ENCODE assay signal across 16 cellular contexts in genomic region chr6:1044040-1044836, GRCh38.
DNase-seq lines count a peak whose midpoint lies in the region; ATAC-seq and TF ChIP-seq lines count a peak whose summit lies in the region.
"Had no signal": no experiment of that assay in that cellular context is flagged by ENCODE, and none has a peak within 500 bp of the region (broad histone marks: within the 10 kb centered on the region; RNA-seq: fewer than 3 reads in every experiment).

No MANE protein-coding gene starts in this region.

- H3K4me1 ChIP-seq in right lobe of liver (peaks cover 0 to 13% (median 2%) of the 10 kb centered on the region in 4 donors), upper lobe of right lung (peaks cover 4% of the 10 kb centered on the region), aorta (ENCODE audit: control insufficient read depth in 1 of 2, insufficient read depth in 2 of 2, low read length in 2 of 2) (no peaks in the 10 kb centered on the region)

- TF ChIP-seq CTCF in coronary artery (IDR thresholded peaks at IDR 0.05) (no peak), right lobe of liver (IDR thresholded peaks at IDR 0.05) (peak in 1 of 4 donors; percentile 7), upper lobe of right lung (IDR thresholded peaks at IDR 0.05) (no peak)

- no peak for TF ChIP-seq POLR2A in right lobe of liver (IDR thresholded peaks at IDR 0.05)

- H3K36me3 ChIP-seq in right lobe of liver, result no peaks in the 10 kb centered on the region
- no peaks in the 10 kb centered on the region for H3K36me3 ChIP-seq in upper lobe of right lung
- H3K36me3 ChIP-seq in aorta (ENCODE audit: control insufficient read depth in 1 of 2, insufficient read depth in 2 of 2, low read length in 1 of 2), result no peaks in the 10 kb centered on the region
- H3K36me3 ChIP-seq: BLaER1 had no signal

- no peaks in the 10 kb centered on the region for H3K9me3 Mint-ChIP-seq in activated naive CD4-positive, alpha-beta T cell treated with anti-CD3 and anti-CD28 coated beads, Interleukin-2, amount 50 U/mL, for 72 hours
- H3K9me3 Mint-ChIP-seq: H9 had no signal

- ATAC-seq in right lobe of liver, result peak; percentile 50 to 73 (median 68)
- ATAC-seq in upper lobe of right lung, result peak; percentile 59
- ATAC-seq in aorta (ENCODE audit: low FRiP score), result no peak
- ATAC-seq in activated naive CD4-positive, alpha-beta T cell treated with anti-CD3 and anti-CD28 coated beads, Interleukin-2, amount 50 U/mL, for 72 hours, result no peak
- ATAC-seq: Panc1, Right ventricle myocardium inferior had no signal

- H3K4me3 ChIP-seq in coronary artery, result no peak overlapping the region
- H3K4me3 ChIP-seq in right lobe of liver, result no peak overlapping the region
- no peak overlapping the region for H3K4me3 ChIP-seq in upper lobe of right lung
- no peak overlapping the region for H3K4me3 ChIP-seq in aorta (ENCODE audit: low read length in 2 of 2)
- H3K4me3 ChIP-seq: BLaER1 had no signal

- intact Hi-C loops in right lobe of liver (cut with DNase I), result no loop called here
- intact Hi-C loops in upper lobe of right lung (cut with DNase I), result no loop called here
- intact Hi-C loops in aorta (cut with DNase I), result no loop called here

- H3K9me3 ChIP-seq in right lobe of liver (no peaks in the 10 kb centered on the region), upper lobe of right lung (no peaks in the 10 kb centered on the region), aorta (ENCODE audit: control insufficient read depth, low read length) (no peaks in the 10 kb centered on the region)
- H3K9me3 ChIP-seq: BLaER1 had no signal

- 21% methylated on average over 2 of the region's 7 CpGs for WGBS in right lobe of liver (ENCODE audit: insufficient coverage, low coverage, low lambda C conversion rate, missing lambda C conversion rate)
- 52 to 56% methylated on average over 7 of the region's 7 CpGs for WGBS in aorta, 2 donors

- peak; percentile 43 for DNase-seq in NCI-H748 (lab: John Stamatoyannopoulos, UW; ENCODE audit: unreplicated experiment)
- DNase-seq in NCI-H748 treated with DMSO at 0.1 percent for 48 hours (lab: John Stamatoyannopoulos, UW), result no peak
- peak; percentile 56 for DNase-seq in coronary artery (ENCODE audit: low spot score)
- no peak for DNase-seq in right lobe of liver
- no peak for DNase-seq in upper lobe of right lung
- DNase-seq in Kasumi-1 (lab: John Stamatoyannopoulos, UW), result no peak
- DNase-seq in aorta, result no peak
- DNase-seq in activated naive CD4-positive, alpha-beta T cell treated with anti-CD3 and anti-CD28 coated beads, Interleukin-2, amount 50 U/mL, for 72 hours (ENCODE audit: low spot score in 2 of 2), result no peak
- DNase-seq: H9, NCI-H1092, NCI-H82 had no signal

- H3K27ac ChIP-seq in coronary artery, result no peak overlapping the region
- H3K27ac ChIP-seq in right lobe of liver, result no peak overlapping the region
- H3K27ac ChIP-seq in upper lobe of right lung, result no peak overlapping the region
- H3K27ac ChIP-seq in aorta (ENCODE audit: low read depth in 1 of 2, low read length in 2 of 2), result no peak overlapping the region
- H3K27ac ChIP-seq: 22Rv1, BLaER1 had no signal

- H3K27me3 ChIP-seq in right lobe of liver (no peaks in the 10 kb centered on the region), upper lobe of right lung (no peaks in the 10 kb centered on the region), aorta (ENCODE audit: control insufficient read depth in 1 of 2, insufficient read depth in 2 of 2, low read length in 1 of 2) (peaks cover 0 to 3% of the 10 kb centered on the region in 2 donors)
- H3K27me3 ChIP-seq: BLaER1 had no signal

- no peaks in the 10 kb centered on the region for H3K36me3 Mint-ChIP-seq in activated naive CD4-positive, alpha-beta T cell treated with anti-CD3 and anti-CD28 coated beads, Interleukin-2, amount 50 U/mL, for 72 hours

- no peak overlapping the region for H3K27ac Mint-ChIP-seq in activated naive CD4-positive, alpha-beta T cell treated with anti-CD3 and anti-CD28 coated beads, Interleukin-2, amount 50 U/mL, for 72 hours
- H3K27ac Mint-ChIP-seq: H9, IgD-negative memory B cell had no signal

Comparison
In these comparisons a context has a peak if more than half of its experiments do, and no peak if none do; other contexts are left out.
1. DNase-seq: peak in NCI-H748 (single experiment) and coronary artery (single experiment); none in NCI-H748 treated with DMSO at 0.1 percent for 48 hours (single experiment), right lobe of liver (0 of 3), upper lobe of right lung (single experiment), Kasumi-1 (0 of 2), aorta (0 of 2) and activated naive CD4-positive, alpha-beta T cell treated with anti-CD3 and anti-CD28 coated beads, Interleukin-2, amount 50 U/mL, for 72 hours (0 of 2).
2. ATAC-seq: peak in right lobe of liver (4 of 4) and upper lobe of right lung (single experiment); none in aorta (single experiment) and activated naive CD4-positive, alpha-beta T cell treated with anti-CD3 and anti-CD28 coated beads, Interleukin-2, amount 50 U/mL, for 72 hours (0 of 2).